In genomic region chr3:57586778-57587177, GRCh38 we compare ENCODE assay signal across 28 cellular contexts. TPM values are rescaled to one million over a fixed set of nuclear protein-coding genes. Genes with fewer than 3 reads are reported as not detected.
DNase-seq lines count a peak whose midpoint lies in the region; ATAC-seq and TF ChIP-seq lines count a peak whose summit lies in the region.
"Had no signal": no experiment of that assay in that cellular context is flagged by ENCODE, and none has a peak within 500 bp of the region (broad histone marks: within the 10 kb centered on the region; RNA-seq: fewer than 3 reads in every experiment).

No MANE protein-coding gene starts in this region.

- no peak overlapping the region for H3K4me3 ChIP-seq in OCI-LY3 (ENCODE audit: low read length)
- H3K4me3 ChIP-seq in smooth muscle cell: no peak overlapping the region
- H3K4me3 ChIP-seq: left ventricle myocardium inferior, SK-N-MC, transverse colon had no signal

- in situ Hi-C loops in GM13976 (cut with MboI; ENCODE audit: low sequenced_read_pairs, unreplicated experiment): no loop called here

- CTCF ChIA-PET in activated naive CD4-positive, alpha-beta T cell treated with anti-CD3 and anti-CD28 coated beads for 36 hours (lab: Charles Lee): interaction anchor here (0.5 to 0.7 kb wide), 2 partner anchors 99 to 370 kb away, joined by 3 read pairs; no protein-coding TSS in a partner anchor

- peak; percentile 20 for DNase-seq in activated naive CD4-positive, alpha-beta T cell treated with anti-CD3 and anti-CD28 coated beads for 36 hours
- no peak for DNase-seq in activated naive CD4-positive, alpha-beta T cell treated with Interleukin-2 at 50 U/mL for 16 hours
- DNase-seq in chondrocyte (ENCODE audit: low spot score): no peak
- no peak for DNase-seq in smooth muscle cell (lab: John Stamatoyannopoulos, UW; ENCODE audit: unreplicated experiment)
- DNase-seq in GM19240 (ENCODE audit: insufficient read length, low spot score): no peak
- no peak for DNase-seq in GM13976 (ENCODE audit: low spot score)
- DNase-seq: activated CD4-positive, alpha-beta T cell treated with anti-CD3 and anti-CD28 coated beads for 4 hours; activated effector memory CD4-positive, alpha-beta T cell treated with Interleukin-2 at 50 U/mL for 16 hours; activated naive CD8-positive, alpha-beta T cell treated with anti-CD3 and anti-CD28 coated beads, Interleukin-2, amount 50 U/mL, for 24 hours; Caco-2; GOT3; islet precursor cell; Karpas-422; left ventricle myocardium inferior; midbrain; MV-4-11; naive thymus-derived CD4-positive, alpha-beta T cell; NCI-H1436 treated with DMSO at 0.1 percent for 48 hours; NCI-H446; small intestine; stimulated activated CD4-positive, alpha-beta T cell treated with anti-CD3 and anti-CD28 coated beads, Interleukin-2, amount 100 ng/mL, for 24 hours; transverse colon had no signal

- H3K36me3 Mint-ChIP-seq in activated naive CD4-positive, alpha-beta T cell treated with anti-CD3 and anti-CD28 coated beads for 36 hours (ENCODE audit: low read depth): peaks cover 12% of the 10 kb centered on the region
- H3K36me3 Mint-ChIP-seq in chondrocyte (ENCODE audit: low read depth): peaks cover 13% of the 10 kb centered on the region

- H3K27me3 ChIP-seq in OCI-LY3 (ENCODE audit: low read depth, low read length) (no peaks in the 10 kb centered on the region), smooth muscle cell (ENCODE audit: low read depth) (no peaks in the 10 kb centered on the region)
- H3K27me3 ChIP-seq: transverse colon had no signal

- TF ChIP-seq CTCF in OCI-LY3 (IDR thresholded peaks at IDR 0.05; ENCODE audit: low read depth, low read length) (no peak), chondrocyte (IDR thresholded peaks at IDR 0.05) (no peak), smooth muscle cell (IDR thresholded peaks at IDR 0.05; ENCODE audit: borderline replicate concordance, insufficient read depth, poor library complexity, severe bottlenecking) (no peak), GM13976 (IDR thresholded peaks at IDR 0.05; ENCODE audit: borderline replicate concordance, control extremely low read depth, extremely low read depth, insufficient read depth, missing control alignments) (no peak)

- H3K9me3 ChIP-seq in OCI-LY3 (ENCODE audit: insufficient read depth, low read length): no peaks in the 10 kb centered on the region
- H3K9me3 ChIP-seq in smooth muscle cell (replicated peaks; ENCODE audit: low read depth): no peaks in the 10 kb centered on the region
- H3K9me3 ChIP-seq: Caco-2, left ventricle myocardium inferior, transverse colon had no signal

- H2AFZ ChIP-seq in OCI-LY3 (ENCODE audit: low read depth, low read length) (no peak overlapping the region), smooth muscle cell (ENCODE audit: low read depth) (no peak overlapping the region)

- 81% methylated on average over 6 of the region's 6 CpGs for WGBS in smooth muscle cell (ENCODE audit: low lambda C conversion rate)

- H4K20me1 ChIP-seq in OCI-LY3 (ENCODE audit: insufficient read depth, low read length) (peaks cover 54% of the 10 kb centered on the region), smooth muscle cell (ENCODE audit: low read depth) (peaks cover 100% of the 10 kb centered on the region)

- H3K9ac ChIP-seq in OCI-LY3 (ENCODE audit: low read length) (no peak overlapping the region), smooth muscle cell (ENCODE audit: low read depth) (no peak overlapping the region)

- no peak overlapping the region for H3K27ac ChIP-seq in OCI-LY3 (ENCODE audit: low read length)
- H3K27ac ChIP-seq in smooth muscle cell (ENCODE audit: low read depth): peak overlapping the region; percentile 13
- H3K27ac ChIP-seq: left ventricle myocardium inferior, SK-N-MC, transverse colon had no signal

- H3K36me3 ChIP-seq in OCI-LY3 (replicated peaks; ENCODE audit: low read depth, low read length) (peaks cover 24% of the 10 kb centered on the region), smooth muscle cell (ENCODE audit: low read depth) (peaks cover 9% of the 10 kb centered on the region)
- H3K36me3 ChIP-seq: transverse colon had no signal

- intact Hi-C loops in activated naive CD4-positive, alpha-beta T cell treated with anti-CD3 and anti-CD28 coated beads for 36 hours (cut with micrococcal nuclease): no loop called here

- no peaks in the 10 kb centered on the region for H3K27me3 Mint-ChIP-seq in activated naive CD4-positive, alpha-beta T cell treated with anti-CD3 and anti-CD28 coated beads for 36 hours (ENCODE audit: low read depth)
- no peaks in the 10 kb centered on the region for H3K27me3 Mint-ChIP-seq in chondrocyte (ENCODE audit: low read depth)
- H3K27me3 Mint-ChIP-seq: activated naive CD8-positive, alpha-beta T cell treated with anti-CD3 and anti-CD28 coated beads, Interleukin-2, amount 50 U/mL, for 24 hours; naive thymus-derived CD4-positive, alpha-beta T cell had no signal

- H3K4me3 Mint-ChIP-seq in activated naive CD4-positive, alpha-beta T cell treated with anti-CD3 and anti-CD28 coated beads for 36 hours: no peak overlapping the region
- H3K4me3 Mint-ChIP-seq in chondrocyte (ENCODE audit: unreplicated experiment): no peak overlapping the region
- H3K4me3 Mint-ChIP-seq: activated naive CD8-positive, alpha-beta T cell treated with anti-CD3 and anti-CD28 coated beads, Interleukin-2, amount 50 U/mL, for 24 hours; naive thymus-derived CD4-positive, alpha-beta T cell; T-helper 1 cell treated with Interleukin-12 subunit alpha and Interleukin-12 subunit beta and Interleukin-4 antibody, amounts not matched to agents 30 μg/mL and 1 μg/mL, for 36 hours had no signal

- peaks cover 24% of the 10 kb centered on the region for H3F3A ChIP-seq in smooth muscle cell (ENCODE audit: low read depth)

- no peak for ATAC-seq in GM19035 (IDR thresholded peaks at IDR 0.05; ENCODE audit: unreplicated experiment)
- ATAC-seq: activated naive CD8-positive, alpha-beta T cell treated with anti-CD3 and anti-CD28 coated beads, Interleukin-2, amount 50 U/mL, for 24 hours; HepG2; naive thymus-derived CD4-positive, alpha-beta T cell had no signal

- H3K27ac Mint-ChIP-seq in activated naive CD4-positive, alpha-beta T cell treated with anti-CD3 and anti-CD28 coated beads for 36 hours: no peak overlapping the region
- H3K27ac Mint-ChIP-seq in chondrocyte (ENCODE audit: unreplicated experiment): peak overlapping the region; percentile 79
- H3K27ac Mint-ChIP-seq: activated naive CD8-positive, alpha-beta T cell treated with anti-CD3 and anti-CD28 coated beads, Interleukin-2, amount 50 U/mL, for 24 hours; T-helper 1 cell treated with Interleukin-12 subunit alpha and Interleukin-12 subunit beta and Interleukin-4 antibody, amounts not matched to agents 30 μg/mL and 1 μg/mL, for 36 hours had no signal

- H3K9me3 Mint-ChIP-seq in activated naive CD4-positive, alpha-beta T cell treated with anti-CD3 and anti-CD28 coated beads for 36 hours: no peaks in the 10 kb centered on the region
- H3K9me3 Mint-ChIP-seq in chondrocyte (ENCODE audit: low read depth): no peaks in the 10 kb centered on the region
- H3K9me3 Mint-ChIP-seq: activated naive CD8-positive, alpha-beta T cell treated with anti-CD3 and anti-CD28 coated beads, Interleukin-2, amount 50 U/mL, for 24 hours; naive thymus-derived CD4-positive, alpha-beta T cell; T-helper 1 cell treated with Interleukin-12 subunit alpha and Interleukin-12 subunit beta and Interleukin-4 antibody, amounts not matched to agents 30 μg/mL and 1 μg/mL, for 36 hours had no signal

- H3K4me2 ChIP-seq in OCI-LY3 (ENCODE audit: low read length) (peak overlapping the region; percentile 23; the same call in 1 of the 2 replicates), smooth muscle cell (no peak overlapping the region)

- peaks cover 98% of the 10 kb centered on the region for H3K79me2 ChIP-seq in OCI-LY3 (ENCODE audit: low read length)
- peaks cover 100% of the 10 kb centered on the region for H3K79me2 ChIP-seq in smooth muscle cell (ENCODE audit: low read depth)

- H3K4me1 Mint-ChIP-seq in activated naive CD4-positive, alpha-beta T cell treated with anti-CD3 and anti-CD28 coated beads for 36 hours (ENCODE audit: low read depth): peaks cover 35% of the 10 kb centered on the region
- peaks cover 61% of the 10 kb centered on the region for H3K4me1 Mint-ChIP-seq in chondrocyte (ENCODE audit: low read depth)

- H3K4me1 ChIP-seq in OCI-LY3 (ENCODE audit: low read length): peaks cover 17% of the 10 kb centered on the region
- H3K4me1 ChIP-seq in smooth muscle cell (ENCODE audit: low read depth): no peaks in the 10 kb centered on the region

RNA-seq across cellular contexts. Expression of gene ARF4, which starts 10.4 kb away (rescaled TPM):
- 10 to 100 TPM; 49.0 to 50.8 TPM for total RNA-seq in activated naive CD4-positive, alpha-beta T cell treated with anti-CD3 and anti-CD28 coated beads for 36 hours
- total RNA-seq in chondrocyte (413 to 474 TPM (median 415 TPM) in 3 replicates), smooth muscle cell (688 and 774 TPM in 2 replicates)
- 574 and 688 TPM in 2 replicates for polyA plus RNA-seq in smooth muscle cell

RNA-seq across cellular contexts. Expression of gene PDE12, which starts 30.7 kb away (rescaled TPM):
- 10 to 100 TPM; 15.3 to 15.6 TPM for total RNA-seq in activated naive CD4-positive, alpha-beta T cell treated with anti-CD3 and anti-CD28 coated beads for 36 hours
- 16.6 to 17.8 TPM (median 17.5 TPM) in 3 replicates for total RNA-seq in chondrocyte
- 8.6 and 10.8 TPM in 2 replicates for total RNA-seq in smooth muscle cell
- 6.7 and 7.8 TPM in 2 replicates for polyA plus RNA-seq in smooth muscle cell

RNA-seq across cellular contexts. Expression of gene DNAH12, which starts 42.6 kb away (rescaled TPM):
- total RNA-seq in activated naive CD4-positive, alpha-beta T cell treated with anti-CD3 and anti-CD28 coated beads for 36 hours: under 1 TPM in 1 of 2 experiments, not detected in 1; 0.05 TPM
- 0.02 to 0.29 TPM (median 0.15 TPM) in 3 replicates for total RNA-seq in chondrocyte
- total RNA-seq in smooth muscle cell: under 0.01 and 0.27 TPM in 2 replicates
- 0.18 TPM in 1 of 2 replicates, not detected in the other for polyA plus RNA-seq in smooth muscle cell
- total RNA-seq: transverse colon had no signal
- polyA plus RNA-seq: BJ; naive thymus-derived CD4-positive, alpha-beta T cell had no signal
